In the genomic region with DNA sequence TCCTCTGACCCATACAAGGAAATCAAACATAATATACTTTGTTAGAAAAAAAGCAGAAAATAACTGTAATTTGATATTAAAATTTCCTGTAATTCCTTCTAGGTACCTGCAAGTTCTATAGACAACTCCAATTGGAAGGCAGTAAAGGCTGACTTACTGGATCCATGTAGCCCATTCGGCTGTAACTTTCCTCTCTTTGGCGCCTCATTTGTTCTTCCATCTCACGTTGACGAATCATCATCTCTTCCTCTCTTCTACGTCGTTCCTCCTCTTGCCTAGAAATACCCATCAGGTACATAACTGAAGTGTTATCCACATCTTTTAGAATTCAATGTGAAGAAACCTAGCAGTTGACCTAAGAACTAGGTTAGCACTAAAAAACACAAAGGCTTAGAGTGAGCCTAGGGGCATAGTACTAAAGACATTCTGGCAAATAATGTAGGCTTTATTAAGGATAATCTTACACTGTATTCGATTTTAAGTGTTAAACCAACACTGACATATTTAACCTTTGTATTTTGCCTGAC, we compare ENCODE assay signal across 12 cellular contexts. TPM values are rescaled to one million over a fixed set of nuclear protein-coding genes. Genes with fewer than 3 reads are reported as not detected.
DNase-seq lines count a peak whose midpoint lies in the region; ATAC-seq and TF ChIP-seq lines count a peak whose summit lies in the region.
"Had no signal": no experiment of that assay in that cellular context is flagged by ENCODE, and none has a peak within 500 bp of the region (broad histone marks: within the 10 kb centered on the region; RNA-seq: fewer than 3 reads in every experiment).

No MANE protein-coding gene starts in this region.

- ATAC-seq in activated naive CD4-positive, alpha-beta T cell treated with anti-CD3 and anti-CD28 coated beads, Interleukin-2, amount 50 U/mL, for 72 hours = no peak
- ATAC-seq in WTC11 (no peak), left lobe of liver (no peak), GM19455 (IDR thresholded peaks at IDR 0.05; ENCODE audit: unreplicated experiment) (no peak)
- ATAC-seq in stimulated activated naive CD8-positive, alpha-beta T cell treated with anti-CD3 and anti-CD28 coated beads, Interleukin-15, amount 100 ng/mL, for 72 hours = no peak

- TF ChIP-seq CTCF in WTC11 (IDR thresholded peaks at IDR 0.05) (no peak), glutamatergic neuron (IDR thresholded peaks at IDR 0.05; ENCODE audit: partially characterized antibody, unreplicated experiment) (no peak)

- H3K27me3 Mint-ChIP-seq in WTC11 (ENCODE audit: low read depth) (no peaks in the 10 kb centered on the region), glutamatergic neuron (ENCODE audit: unreplicated experiment) (peaks cover 10% of the 10 kb centered on the region)
- H3K27me3 Mint-ChIP-seq in stimulated activated naive CD8-positive, alpha-beta T cell treated with anti-CD3 and anti-CD28 coated beads, Interleukin-15, amount 100 ng/mL, for 72 hours = no peaks in the 10 kb centered on the region

- peaks cover 74 to 89% of the 10 kb centered on the region in 2 donors for H3K36me3 Mint-ChIP-seq in activated naive CD4-positive, alpha-beta T cell treated with anti-CD3 and anti-CD28 coated beads, Interleukin-2, amount 50 U/mL, for 72 hours
- H3K36me3 Mint-ChIP-seq in WTC11 (peaks cover 89% of the 10 kb centered on the region), glutamatergic neuron (ENCODE audit: unreplicated experiment) (peaks cover 25% of the 10 kb centered on the region)

- H3K4me1 Mint-ChIP-seq in WTC11 = peaks cover 65% of the 10 kb centered on the region
- H3K4me1 Mint-ChIP-seq in glutamatergic neuron (ENCODE audit: low read depth, unreplicated experiment) = peaks cover 38% of the 10 kb centered on the region
- H3K4me1 Mint-ChIP-seq in stimulated activated naive CD8-positive, alpha-beta T cell treated with anti-CD3 and anti-CD28 coated beads, Interleukin-15, amount 100 ng/mL, for 72 hours = peaks cover 88% of the 10 kb centered on the region

- no peak for DNase-seq in activated naive CD4-positive, alpha-beta T cell treated with anti-CD3 and anti-CD28 coated beads, Interleukin-2, amount 50 U/mL, for 72 hours (ENCODE audit: low spot score in 2 of 2)
- DNase-seq in activated naive CD4-positive, alpha-beta T cell (lab: John Stamatoyannopoulos, UW) = no peak
- DNase-seq in WTC11 (ENCODE audit: low spot score) (no peak), glutamatergic neuron (no peak), NCI-H1105 treated with DMSO at 0.1 percent for 48 hours (lab: John Stamatoyannopoulos, UW) (no peak), left lobe of liver (ENCODE audit: low spot score) (no peak)
- no peak for DNase-seq in stimulated activated naive CD8-positive, alpha-beta T cell treated with anti-CD3 and anti-CD28 coated beads, Interleukin-15, amount 100 ng/mL, for 72 hours
- DNase-seq: colonic mucosa, HCEC 1CT, mesendoderm, MV-4-11 had no signal

- H3K27ac Mint-ChIP-seq in activated naive CD4-positive, alpha-beta T cell treated with anti-CD3 and anti-CD28 coated beads, Interleukin-2, amount 50 U/mL, for 72 hours = peak overlapping the region; percentile 98 to 99
- peak overlapping the region; percentile 56 for H3K27ac Mint-ChIP-seq in WTC11
- no peak overlapping the region for H3K27ac Mint-ChIP-seq in glutamatergic neuron (ENCODE audit: unreplicated experiment)
- peak overlapping the region; percentile 81 to 95 for H3K27ac Mint-ChIP-seq in stimulated activated naive CD8-positive, alpha-beta T cell treated with anti-CD3 and anti-CD28 coated beads, Interleukin-15, amount 100 ng/mL, for 72 hours

- CTCF ChIA-PET in WTC11 (lab: Charles Lee) = no interaction called here

- H3K4me3 Mint-ChIP-seq in WTC11 (peak overlapping the region; percentile 95), glutamatergic neuron (ENCODE audit: unreplicated experiment) (peak overlapping the region; percentile 41)
- H3K4me3 Mint-ChIP-seq in stimulated activated naive CD8-positive, alpha-beta T cell treated with anti-CD3 and anti-CD28 coated beads, Interleukin-15, amount 100 ng/mL, for 72 hours = peak overlapping the region; percentile 83 to 89

- POLR2A ChIA-PET in WTC11 (lab: Charles Lee) = no interaction called here

- no peaks in the 10 kb centered on the region for H3K9me3 Mint-ChIP-seq in activated naive CD4-positive, alpha-beta T cell treated with anti-CD3 and anti-CD28 coated beads, Interleukin-2, amount 50 U/mL, for 72 hours
- H3K9me3 Mint-ChIP-seq in WTC11 (no peaks in the 10 kb centered on the region), glutamatergic neuron (ENCODE audit: unreplicated experiment) (peaks cover 8% of the 10 kb centered on the region)
- no peaks in the 10 kb centered on the region for H3K9me3 Mint-ChIP-seq in stimulated activated naive CD8-positive, alpha-beta T cell treated with anti-CD3 and anti-CD28 coated beads, Interleukin-15, amount 100 ng/mL, for 72 hours

TF ChIP-seq in WTC11, 78 proteins besides CTCF, POLR2A, EP300 and RAD21:
- TF ChIP-seq, protein P1, sequence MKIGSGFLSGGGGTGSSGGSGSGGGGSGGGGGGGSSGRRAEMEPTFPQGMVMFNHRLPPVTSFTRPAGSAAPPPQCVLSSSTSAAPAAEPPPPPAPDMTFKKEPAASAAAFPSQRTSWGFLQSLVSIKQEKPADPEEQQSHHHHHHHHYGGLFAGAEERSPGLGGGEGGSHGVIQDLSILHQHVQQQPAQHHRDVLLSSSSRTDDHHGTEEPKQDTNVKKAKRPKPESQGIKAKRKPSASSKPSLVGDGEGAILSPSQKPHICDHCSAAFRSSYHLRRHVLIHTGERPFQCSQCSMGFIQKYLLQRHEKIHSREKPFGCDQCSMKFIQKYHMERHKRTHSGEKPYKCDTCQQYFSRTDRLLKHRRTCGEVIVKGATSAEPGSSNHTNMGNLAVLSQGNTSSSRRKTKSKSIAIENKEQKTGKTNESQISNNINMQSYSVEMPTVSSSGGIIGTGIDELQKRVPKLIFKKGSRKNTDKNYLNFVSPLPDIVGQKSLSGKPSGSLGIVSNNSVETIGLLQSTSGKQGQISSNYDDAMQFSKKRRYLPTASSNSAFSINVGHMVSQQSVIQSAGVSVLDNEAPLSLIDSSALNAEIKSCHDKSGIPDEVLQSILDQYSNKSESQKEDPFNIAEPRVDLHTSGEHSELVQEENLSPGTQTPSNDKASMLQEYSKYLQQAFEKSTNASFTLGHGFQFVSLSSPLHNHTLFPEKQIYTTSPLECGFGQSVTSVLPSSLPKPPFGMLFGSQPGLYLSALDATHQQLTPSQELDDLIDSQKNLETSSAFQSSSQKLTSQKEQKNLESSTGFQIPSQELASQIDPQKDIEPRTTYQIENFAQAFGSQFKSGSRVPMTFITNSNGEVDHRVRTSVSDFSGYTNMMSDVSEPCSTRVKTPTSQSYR (CRISPR knock-in tag; IDR thresholded peaks at IDR 0.05) = no peak
- peak; percentile 61; the same call in 1 of the 2 replicates for TF ChIP-seq RORB (CRISPR knock-in tag; IDR thresholded peaks at IDR 0.05)
- TF ChIP-seq, protein P2, sequence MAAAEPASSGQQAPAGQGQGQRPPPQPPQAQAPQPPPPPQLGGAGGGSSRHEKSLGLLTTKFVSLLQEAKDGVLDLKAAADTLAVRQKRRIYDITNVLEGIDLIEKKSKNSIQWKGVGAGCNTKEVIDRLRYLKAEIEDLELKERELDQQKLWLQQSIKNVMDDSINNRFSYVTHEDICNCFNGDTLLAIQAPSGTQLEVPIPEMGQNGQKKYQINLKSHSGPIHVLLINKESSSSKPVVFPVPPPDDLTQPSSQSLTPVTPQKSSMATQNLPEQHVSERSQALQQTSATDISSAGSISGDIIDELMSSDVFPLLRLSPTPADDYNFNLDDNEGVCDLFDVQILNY (CRISPR knock-in tag; IDR thresholded peaks at IDR 0.05) = no peak
- no peak for TF ChIP-seq JAZF1 (CRISPR knock-in tag; IDR thresholded peaks at IDR 0.05)
- no peak for TF ChIP-seq FOXJ3 (CRISPR knock-in tag; IDR thresholded peaks at IDR 0.05; ENCODE audit: borderline replicate concordance)
- no peak for TF ChIP-seq NR1H2 (CRISPR knock-in tag; IDR thresholded peaks at IDR 0.05)
- TF ChIP-seq, protein P3, sequence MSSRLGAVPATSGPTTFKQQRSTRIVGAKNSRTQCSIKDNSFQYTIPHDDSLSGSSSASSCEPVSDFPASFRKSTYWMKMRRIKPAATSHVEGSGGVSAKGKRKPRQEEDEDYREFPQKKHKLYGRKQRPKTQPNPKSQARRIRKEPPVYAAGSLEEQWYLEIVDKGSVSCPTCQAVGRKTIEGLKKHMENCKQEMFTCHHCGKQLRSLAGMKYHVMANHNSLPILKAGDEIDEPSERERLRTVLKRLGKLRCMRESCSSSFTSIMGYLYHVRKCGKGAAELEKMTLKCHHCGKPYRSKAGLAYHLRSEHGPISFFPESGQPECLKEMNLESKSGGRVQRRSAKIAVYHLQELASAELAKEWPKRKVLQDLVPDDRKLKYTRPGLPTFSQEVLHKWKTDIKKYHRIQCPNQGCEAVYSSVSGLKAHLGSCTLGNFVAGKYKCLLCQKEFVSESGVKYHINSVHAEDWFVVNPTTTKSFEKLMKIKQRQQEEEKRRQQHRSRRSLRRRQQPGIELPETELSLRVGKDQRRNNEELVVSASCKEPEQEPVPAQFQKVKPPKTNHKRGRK (CRISPR knock-in tag; IDR thresholded peaks at IDR 0.05; ENCODE audit: borderline replicate concordance) = no peak

RNA-seq across cellular contexts. Expression of a gene that starts 5.1 kb away (rescaled TPM):
- total RNA-seq in activated naive CD4-positive, alpha-beta T cell treated with anti-CD3 and anti-CD28 coated beads, Interleukin-2, amount 50 U/mL, for 72 hours = 100 to 1,000 TPM; 191 to 344 TPM
- total RNA-seq in WTC11 (2021) (354 to 487 TPM (median 486 TPM) in 3 replicates), glutamatergic neuron (ENCODE audit: unreplicated experiment) (458 TPM), left lobe of liver (55.9 TPM)

Comparison
In these comparisons a context has a peak if more than half of its experiments do, and no peak if none do; other contexts are left out.
1. H3K4me3 Mint-ChIP-seq: peak in every context shown above with its lines; median percentile 95 in WTC11; 86 in stimulated activated naive CD8-positive, alpha-beta T cell treated with anti-CD3 and anti-CD28 coated beads, Interleukin-15, amount 100 ng/mL, for 72 hours; 41 in glutamatergic neuron.